ENCODE assay signal across 2 cellular contexts in genomic region chr7:114929570-114929969, GRCh38.
TF ChIP-seq lines count a peak whose summit lies in the region.

No MANE protein-coding gene starts in this region.

TF ChIP-seq in GM12878, 131 proteins besides CTCF, POLR2A, EP300 and RAD21:
- 0 out of 2 replicates have a peak, but pooled peaks have one; percentile 31 for TF ChIP-seq RELB (IDR thresholded peaks at IDR 0.05; ENCODE audit: low read depth)
- TF ChIP-seq EED (IDR thresholded peaks at IDR 0.05; ENCODE audit: low read depth), result 0 out of 2 replicates have a peak, but pooled peaks have one; percentile 44
- TF ChIP-seq CEBPB (IDR thresholded peaks at IDR 0.05; ENCODE audit: borderline replicate concordance in 1 of 2, low read depth in 2 of 2, low read length in 2 of 2), result no peak
- no peak for TF ChIP-seq MXI1 (IDR thresholded peaks at IDR 0.05; ENCODE audit: low read depth, low read length)
- peak; percentile 84 to 88 for TF ChIP-seq IKZF2 (IDR thresholded peaks at IDR 0.05)
- peak; percentile 57 for TF ChIP-seq IKZF1 (conservative IDR thresholded peaks at IDR 0.05)
- TF ChIP-seq MTA2 (IDR thresholded peaks at IDR 0.05; ENCODE audit: low read depth), result peak; percentile 16; the same call in 1 of the 2 replicates

TF ChIP-seq in neural cell, 6 proteins besides CTCF, POLR2A, EP300 and RAD21:
- TF ChIP-seq SMC3 (conservative IDR thresholded peaks at IDR 0.05; ENCODE audit: poor library complexity), result no peak
- no peak for TF ChIP-seq POLR2AphosphoS5 (IDR thresholded peaks at IDR 0.05)
- no peak for TF ChIP-seq REST (IDR thresholded peaks at IDR 0.05; ENCODE audit: borderline replicate concordance)
- no peak for TF ChIP-seq EZH2 (IDR thresholded peaks at IDR 0.05; ENCODE audit: borderline replicate concordance, insufficient read depth, low read length, poor library complexity, severe bottlenecking)
- TF ChIP-seq MXI1 (conservative IDR thresholded peaks at IDR 0.05; ENCODE audit: poor library complexity, severe bottlenecking), result no peak
- TF ChIP-seq TAF1 (IDR thresholded peaks at IDR 0.05; ENCODE audit: low read depth), result no peak
TF ChIP-seq in neural cell: peak in this region for 0.
